1 cellular context compared by ENCODE assay signal in genomic region chrX:2390754-2391153, GRCh38.
TF ChIP-seq lines count a peak whose summit lies in the region.

No MANE protein-coding gene starts in this region.

TF ChIP-seq in A549, 52 proteins besides CTCF, POLR2A, EP300 and RAD21 (continued from another document):
- TF ChIP-seq HMGXB4 (CRISPR knock-in tag; IDR thresholded peaks at IDR 0.05; ENCODE audit: borderline replicate concordance) (no peak), CBX8 (IDR thresholded peaks at IDR 0.05) (no peak), TP53 (CRISPR knock-in tag; IDR thresholded peaks at IDR 0.05) (no peak), POLR2AphosphoS2 (conservative IDR thresholded peaks at IDR 0.05; ENCODE audit: low read length) (no peak), FOSL2 (IDR thresholded peaks at IDR 0.05) (no peak), FOSL2 (CRISPR knock-in tag; IDR thresholded peaks at IDR 0.05) (no peak), ZSCAN20 (CRISPR knock-in tag; IDR thresholded peaks at IDR 0.05) (no peak), CBX2 (IDR thresholded peaks at IDR 0.05; ENCODE audit: borderline replicate concordance, low read depth) (no peak), FOSB (CRISPR knock-in tag; IDR thresholded peaks at IDR 0.05) (no peak)
